21 cellular contexts compared by ENCODE assay signal in genomic region chr2:89850881-89851582, GRCh38.
"Had no signal": no experiment of that assay in that cellular context is flagged by ENCODE, and none has a peak within 500 bp of the region (broad histone marks: within the 10 kb centered on the region; RNA-seq: fewer than 3 reads in every experiment).

No MANE protein-coding gene starts in this region.

- H3K4me1 ChIP-seq: left ventricle myocardium inferior, stomach had no signal

- DNase-seq: activated CD4-positive, alpha-beta memory T cell treated with anti-CD3 and anti-CD28 coated beads for 36 hours; activated CD4-positive, alpha-beta T cell treated with anti-CD3 and anti-CD28 coated beads for 36 hours; activated CD8-positive, alpha-beta memory T cell treated with anti-CD3 and anti-CD28 coated beads, Interleukin-2, amount 10 ng/mL, durations not matched to agents 7 days and 5 days; activated naive CD4-positive, alpha-beta T cell treated with anti-CD3 and anti-CD28 coated beads for 36 hours; activated naive CD8-positive, alpha-beta T cell treated with anti-CD3 and anti-CD28 coated beads, Interleukin-2, amount 50 U/mL, for 24 hours; activated T-cell treated with anti-CD3 and anti-CD28 coated beads, Interleukin-2, amount 50 U/mL, for 1 hour; anterior cingulate cortex; central memory CD4-positive, alpha-beta T cell; kidney glomerular epithelial cell; left ventricle myocardium inferior; mammary epithelial cell; midbrain; occipital lobe; posterior cingulate gyrus; stimulated activated CD4-positive, alpha-beta T cell treated with anti-CD3 and anti-CD28 coated beads, Interleukin-2, amount 100 ng/mL, for 48 hours; stomach; T-cell; trophoblast cell had no signal

- H3K27ac Mint-ChIP-seq: activated CD4-positive, alpha-beta memory T cell treated with anti-CD3 and anti-CD28 coated beads for 36 hours; activated CD4-positive, alpha-beta T cell treated with anti-CD3 and anti-CD28 coated beads for 36 hours; activated CD8-positive, alpha-beta memory T cell treated with anti-CD3 and anti-CD28 coated beads, Interleukin-2, amount 10 ng/mL, durations not matched to agents 7 days and 5 days; activated naive CD4-positive, alpha-beta T cell treated with anti-CD3 and anti-CD28 coated beads for 36 hours; activated naive CD8-positive, alpha-beta T cell treated with anti-CD3 and anti-CD28 coated beads, Interleukin-2, amount 50 U/mL, for 24 hours; brain; T-cell; WTC11 had no signal

- H3K9me3 ChIP-seq: left ventricle myocardium inferior, stomach had no signal

- H3K9me3 Mint-ChIP-seq: activated CD4-positive, alpha-beta memory T cell treated with anti-CD3 and anti-CD28 coated beads for 36 hours; activated naive CD4-positive, alpha-beta T cell treated with anti-CD3 and anti-CD28 coated beads for 36 hours; activated naive CD8-positive, alpha-beta T cell treated with anti-CD3 and anti-CD28 coated beads, Interleukin-2, amount 50 U/mL, for 24 hours had no signal

- ATAC-seq: activated CD4-positive, alpha-beta T cell treated with anti-CD3 and anti-CD28 coated beads for 36 hours; activated CD8-positive, alpha-beta memory T cell treated with anti-CD3 and anti-CD28 coated beads, Interleukin-2, amount 10 ng/mL, durations not matched to agents 7 days and 5 days; activated naive CD8-positive, alpha-beta T cell treated with anti-CD3 and anti-CD28 coated beads, Interleukin-2, amount 50 U/mL, for 24 hours; T-cell; WTC11 had no signal

- H3K36me3 Mint-ChIP-seq: activated CD4-positive, alpha-beta memory T cell treated with anti-CD3 and anti-CD28 coated beads for 36 hours; activated CD8-positive, alpha-beta memory T cell treated with anti-CD3 and anti-CD28 coated beads, Interleukin-2, amount 10 ng/mL, durations not matched to agents 7 days and 5 days; brain; T-cell had no signal

- H3K36me3 ChIP-seq: left ventricle myocardium inferior, stomach had no signal

- H3K4me3 Mint-ChIP-seq: activated CD4-positive, alpha-beta memory T cell treated with anti-CD3 and anti-CD28 coated beads for 36 hours; activated CD4-positive, alpha-beta T cell treated with anti-CD3 and anti-CD28 coated beads for 36 hours; activated CD8-positive, alpha-beta memory T cell treated with anti-CD3 and anti-CD28 coated beads, Interleukin-2, amount 10 ng/mL, durations not matched to agents 7 days and 5 days; activated naive CD4-positive, alpha-beta T cell treated with anti-CD3 and anti-CD28 coated beads for 36 hours; activated naive CD8-positive, alpha-beta T cell treated with anti-CD3 and anti-CD28 coated beads, Interleukin-2, amount 50 U/mL, for 24 hours; brain; T-cell; WTC11 had no signal

- H3K27ac ChIP-seq: coronary artery, left ventricle myocardium inferior, stomach had no signal

- H3K27me3 Mint-ChIP-seq: activated CD8-positive, alpha-beta memory T cell treated with anti-CD3 and anti-CD28 coated beads, Interleukin-2, amount 10 ng/mL, durations not matched to agents 7 days and 5 days; activated naive CD8-positive, alpha-beta T cell treated with anti-CD3 and anti-CD28 coated beads, Interleukin-2, amount 50 U/mL, for 24 hours had no signal

- H3K4me1 Mint-ChIP-seq: activated CD4-positive, alpha-beta T cell treated with anti-CD3 and anti-CD28 coated beads for 36 hours; activated CD8-positive, alpha-beta memory T cell treated with anti-CD3 and anti-CD28 coated beads, Interleukin-2, amount 10 ng/mL, durations not matched to agents 7 days and 5 days; activated naive CD8-positive, alpha-beta T cell treated with anti-CD3 and anti-CD28 coated beads, Interleukin-2, amount 50 U/mL, for 24 hours; brain; T-cell; WTC11 had no signal

- H3K4me3 ChIP-seq: coronary artery, left ventricle myocardium inferior, stomach had no signal
